Comparison of ENCODE assay signal across 10 cellular contexts in the genomic region with DNA sequence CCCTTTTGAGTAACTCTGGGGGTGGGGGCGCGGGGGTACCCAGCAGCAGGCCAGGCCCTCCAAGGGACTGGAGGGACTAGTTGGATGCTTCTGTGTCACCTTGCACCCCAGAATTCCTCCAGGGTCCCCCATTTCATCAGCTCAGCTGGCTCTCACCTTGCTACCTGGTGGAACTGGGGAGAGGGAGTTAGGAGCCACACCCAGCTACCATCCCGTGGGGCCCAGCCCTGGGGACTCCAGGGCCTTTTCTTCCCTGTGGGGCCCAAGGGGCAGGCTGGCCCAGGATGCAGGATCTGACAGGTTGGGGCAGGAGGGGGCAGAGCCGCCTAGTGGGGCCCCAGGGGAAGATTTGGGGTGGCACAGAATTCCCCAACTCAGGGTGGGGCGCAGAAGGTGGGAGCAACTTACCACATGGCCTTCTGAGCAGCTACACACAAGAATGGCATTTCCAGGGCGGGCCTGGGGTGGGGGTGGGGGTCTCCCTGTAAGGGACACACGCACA. TPM values are rescaled to one million over a fixed set of nuclear protein-coding genes. Genes with fewer than 3 reads are reported as not detected.
DNase-seq lines count a peak whose midpoint lies in the region; ATAC-seq, FAIRE-seq and TF ChIP-seq lines count a peak whose summit lies in the region.
"Had no signal": no experiment of that assay in that cellular context is flagged by ENCODE, and none has a peak within 500 bp of the region (broad histone marks: within the 10 kb centered on the region; RNA-seq: fewer than 3 reads in every experiment).

No MANE protein-coding gene starts in this region.

- H3K27me3 ChIP-seq in HepG2 (ENCODE audit: control insufficient read depth in 1 of 2, insufficient read depth in 2 of 2, low read length in 2 of 2): no peaks in the 10 kb centered on the region
- no peaks in the 10 kb centered on the region for H3K27me3 ChIP-seq in right lobe of liver

- CTCF ChIA-PET in HepG2 (lab: Yijun Ruan, JAX; ENCODE audit: low intra/inter-chr PET ratio, low total read pairs): no interaction called here

- peak overlapping the region; percentile 96 for H3K9ac ChIP-seq in HepG2 (ENCODE audit: insufficient read depth, low read depth, low read length)

- no peaks in the 10 kb centered on the region for H3K27me3 Mint-ChIP-seq in chondrocyte (ENCODE audit: low read depth)
- peaks cover 0 to 4% (median 0%) of the 10 kb centered on the region in 5 donors for H3K27me3 Mint-ChIP-seq in naive thymus-derived CD8-positive, alpha-beta T cell

- H3K4me1 Mint-ChIP-seq in chondrocyte (ENCODE audit: low read depth): peaks cover 40% of the 10 kb centered on the region
- H3K4me1 Mint-ChIP-seq in naive thymus-derived CD8-positive, alpha-beta T cell: peaks cover 27 to 83% (median 61%) of the 10 kb centered on the region in 4 donors

- TF ChIP-seq EP300 in HepG2 (IDR thresholded peaks at IDR 0.05; ENCODE audit: low read depth in 2 of 2, low read length in 2 of 2) (no peak), HepG2 (CRISPR knock-in tag; IDR thresholded peaks at IDR 0.05; ENCODE audit: borderline replicate concordance) (no peak)

- H3K27ac ChIP-seq in HepG2 (ENCODE audit: extremely low read length, insufficient read depth, low read length): no peak overlapping the region
- H3K27ac ChIP-seq in right lobe of liver: no peak overlapping the region

- H3K27ac Mint-ChIP-seq in chondrocyte (ENCODE audit: unreplicated experiment): peak overlapping the region; percentile 94
- peak overlapping the region; percentile 89 to 100 (median 98) for H3K27ac Mint-ChIP-seq in naive thymus-derived CD8-positive, alpha-beta T cell

- FAIRE-seq in HepG2 (lab: Jason Lieb, UNC): no peak

- H4K20me1 ChIP-seq in HepG2 (ENCODE audit: insufficient read depth, low read length): no peaks in the 10 kb centered on the region

- WGBS in HepG2 (ENCODE audit: low lambda C conversion rate): 39% methylated on average over 4 of the region's 7 CpGs
- whole genome bisulfite sequencing in right lobe of liver (ENCODE audit: insufficient coverage, low coverage, low lambda C conversion rate, missing lambda C conversion rate): 96% methylated on average over 3 of the region's 7 CpGs

- no peaks in the 10 kb centered on the region for H3K9me3 Mint-ChIP-seq in chondrocyte (ENCODE audit: low read depth)
- H3K9me3 Mint-ChIP-seq in naive thymus-derived CD8-positive, alpha-beta T cell: peaks cover 0 to 3% (median 0%) of the 10 kb centered on the region in 9 donors

- no peak overlapping the region for H2AFZ ChIP-seq in HepG2 (ENCODE audit: low read length)

- TF ChIP-seq POLR2A in HepG2 (IDR thresholded peaks at IDR 0.05; ENCODE audit: insufficient read depth in 1 of 2, low read depth in 2 of 2, low read length in 2 of 2) (no peak), right lobe of liver (IDR thresholded peaks at IDR 0.05) (no peak)

- TF ChIP-seq CTCF in HepG2 (CRISPR knock-in tag; IDR thresholded peaks at IDR 0.05): no peak
- TF ChIP-seq CTCF in right lobe of liver (IDR thresholded peaks at IDR 0.05): no peak
- TF ChIP-seq CTCF in chondrocyte (IDR thresholded peaks at IDR 0.05): no peak

- H3K36me3 ChIP-seq in HepG2 (replicated peaks in 1 of 2; ENCODE audit: control insufficient read depth in 1 of 2, insufficient read depth in 2 of 2, low read length in 2 of 2): no peaks in the 10 kb centered on the region
- H3K36me3 ChIP-seq in right lobe of liver: no peaks in the 10 kb centered on the region

- POLR2A ChIA-PET in HepG2 (lab: Yijun Ruan, JAX): interaction anchor here (0.8 to 0.9 kb wide), 2 partner anchors 12 to 49 kb away, joined by 3 read pairs; partner anchors contain the start of gene ZSWIM4
- POLR2A ChIA-PET in naive thymus-derived CD8-positive, alpha-beta T cell (lab: Charles Lee): interaction anchor here (0.8 to 0.9 kb wide), 2 partner anchors 57 to 71 kb away, joined by 3 read pairs; no protein-coding TSS in a partner anchor

- no peak overlapping the region; a peak in 1 of 6 replicates for H3K4me3 ChIP-seq in HepG2 (replicated peaks in 1 of 3; ENCODE audit: insufficient read depth in 1 of 3, low read depth in 2 of 3, low read length in 3 of 3)
- no peak overlapping the region for H3K4me3 ChIP-seq in right lobe of liver

- ATAC-seq in HepG2 (no peak), right lobe of liver (no peak), GM18868 (IDR thresholded peaks at IDR 0.05; ENCODE audit: unreplicated experiment) (no peak)
- ATAC-seq in naive thymus-derived CD8-positive, alpha-beta T cell: no peak

- no peaks in the 10 kb centered on the region for H3K9me3 ChIP-seq in HepG2 (ENCODE audit: low read length)
- no peaks in the 10 kb centered on the region for H3K9me3 ChIP-seq in right lobe of liver

- H3K36me3 Mint-ChIP-seq in chondrocyte (ENCODE audit: low read depth): peaks cover 17% of the 10 kb centered on the region
- peaks cover 0 to 4% (median 3%) of the 10 kb centered on the region in 3 donors for H3K36me3 Mint-ChIP-seq in naive thymus-derived CD8-positive, alpha-beta T cell

- H3K4me3 Mint-ChIP-seq in chondrocyte (ENCODE audit: unreplicated experiment): no peak overlapping the region
- peak overlapping the region; percentile 39 to 87 (median 76) for H3K4me3 Mint-ChIP-seq in naive thymus-derived CD8-positive, alpha-beta T cell

- peak overlapping the region; percentile 92; the same call in 1 of the 2 replicates for H3K4me2 ChIP-seq in HepG2 (ENCODE audit: low read depth, low read length)

- no peak for DNase-seq in HepG2 (ENCODE audit: low spot score)
- DNase-seq in right lobe of liver: no peak
- no peak for DNase-seq in chondrocyte (ENCODE audit: low spot score)
- DNase-seq in naive thymus-derived CD8-positive, alpha-beta T cell: no peak
- DNase-seq in NCI-H526 (lab: John Stamatoyannopoulos, UW): no peak
- no peak for DNase-seq in activated CD8-positive, alpha-beta memory T cell treated with anti-CD3 and anti-CD28 coated beads, Interleukin-2, amount 50 U/mL, for 4 hours
- DNase-seq in activated gamma-delta T cell treated with Interleukin-2 at 50 U/mL for 16 hours: no peak
- DNase-seq: activated CD4-positive, alpha-beta T cell treated with anti-CD3 and anti-CD28 coated beads, Interleukin-2, amount 50 U/mL, for 48 hours; GOT3 had no signal

- peaks cover 19% of the 10 kb centered on the region for H3K79me2 ChIP-seq in HepG2 (ENCODE audit: insufficient read depth, low read length)

- no TSS peak for BruUV-seq in HepG2 (replicated peaks; lab: Mats Ljungman, UMichigan)

- H3K4me1 ChIP-seq in HepG2 (ENCODE audit: insufficient read depth, low read length) (peaks cover 84% of the 10 kb centered on the region), right lobe of liver (no peaks in the 10 kb centered on the region)

- in situ Hi-C loops in HepG2 (cut with HindIII; ENCODE audit: extremely low pct_ligation_motif_present, low pct_unique_long_range_greater_than_20kb): no loop called here

- no peak for TF ChIP-seq RAD21 in HepG2 (CRISPR knock-in tag; IDR thresholded peaks at IDR 0.05)

- intact Hi-C loops in HepG2 (cut with micrococcal nuclease; ENCODE audit: unreplicated experiment): no loop called here
- intact Hi-C loops in right lobe of liver (cut with DNase I): no loop called here

RNA-seq across cellular contexts. Expression of gene NANOS3, which starts 32.8 kb away (rescaled TPM):
- not detected in 2 replicates for total RNA-seq in HepG2 (2016; rRNA removed; fragmentation: Illumina TruSeq; extraction: Trizol)
- not detected in 2 replicates for total RNA-seq in HepG2 (2016; cell fraction: cytosol; rRNA removed; fragmentation: Illumina TruSeq; extraction: Trizol; ENCODE audit: low read depth)
- not detected in 2 replicates for total RNA-seq in HepG2 (2016; cell fraction: insoluble cytoplasmic fraction; rRNA removed; fragmentation: Illumina TruSeq; extraction: Trizol)
- not detected in 2 replicates for total RNA-seq in HepG2 (2016; cell fraction: membrane; rRNA removed; fragmentation: Illumina TruSeq; extraction: Trizol)
- total RNA-seq in HepG2 (2016; cell fraction: nucleus; rRNA removed; fragmentation: Illumina TruSeq; extraction: Trizol): not detected in 2 replicates
- 0.21 TPM in 1 of 2 replicates, not detected in the other for polyA plus RNA-seq in HepG2 (2011; rRNA removed)
- polyA plus RNA-seq in HepG2 (2011; cell fraction: cytosol; rRNA removed): not detected in 2 replicates
- 1.1 and 1.8 TPM in 2 replicates for polyA plus RNA-seq in HepG2 (2011; cell fraction: nucleus; rRNA removed)
- polyA plus RNA-seq in HepG2 (2012): 1.1 TPM in 1 of 2 replicates, not detected in the other
- not detected in 2 replicates for polyA plus RNA-seq in HepG2 (2016; cell fraction: cytosol; fragmentation: Illumina TruSeq; extraction: Trizol; ENCODE audit: low read depth)
- not detected in 2 replicates for polyA plus RNA-seq in HepG2 (2016; cell fraction: insoluble cytoplasmic fraction; fragmentation: Illumina TruSeq; extraction: Trizol; ENCODE audit: low read depth)
- polyA plus RNA-seq in HepG2 (2016; cell fraction: membrane; fragmentation: Illumina TruSeq; extraction: Trizol; ENCODE audit: low read depth): not detected in 2 replicates
- not detected in 2 replicates for polyA plus RNA-seq in HepG2 (2016; cell fraction: nucleus; fragmentation: Illumina TruSeq; extraction: Trizol; ENCODE audit: insufficient read depth, low read depth)
- not detected in 2 replicates for polyA minus RNA-seq in HepG2 (2011; rRNA and poly(A)+ RNA removed; ENCODE audit: low replicate concordance)
- polyA minus RNA-seq in HepG2 (2011; cell fraction: cytosol; rRNA and poly(A)+ RNA removed): not detected in 2 replicates
- not detected in 2 replicates for polyA minus RNA-seq in HepG2 (2011; cell fraction: nucleus; rRNA and poly(A)+ RNA removed)
- not detected for total RNA-seq in right lobe of liver
- total RNA-seq in chondrocyte: 4.4 to 6.7 TPM (median 4.7 TPM) in 3 replicates
- total RNA-seq in naive thymus-derived CD8-positive, alpha-beta T cell: not detected
- polyA plus RNA-seq in naive thymus-derived CD8-positive, alpha-beta T cell: not detected

RNA-seq across cellular contexts. Expression of gene ZSWIM4, which starts 48.9 kb away (rescaled TPM):
- 0.27 and 0.33 TPM in 2 replicates for total RNA-seq in HepG2 (2016; rRNA removed; fragmentation: Illumina TruSeq; extraction: Trizol)
- 0.10 and 0.35 TPM in 2 replicates for total RNA-seq in HepG2 (2016; cell fraction: cytosol; rRNA removed; fragmentation: Illumina TruSeq; extraction: Trizol; ENCODE audit: low read depth)
- 0.22 and 0.28 TPM in 2 replicates for total RNA-seq in HepG2 (2016; cell fraction: insoluble cytoplasmic fraction; rRNA removed; fragmentation: Illumina TruSeq; extraction: Trizol)
- total RNA-seq in HepG2 (2016; cell fraction: membrane; rRNA removed; fragmentation: Illumina TruSeq; extraction: Trizol): 0.09 and 0.14 TPM in 2 replicates
- total RNA-seq in HepG2 (2016; cell fraction: nucleus; rRNA removed; fragmentation: Illumina TruSeq; extraction: Trizol): 0.28 and 0.37 TPM in 2 replicates
- polyA plus RNA-seq in HepG2 (2011; rRNA removed): 0.86 and 1.8 TPM in 2 replicates
- 0.91 and 1.2 TPM in 2 replicates for polyA plus RNA-seq in HepG2 (2011; cell fraction: cytosol; rRNA removed)
- 3.4 and 3.5 TPM in 2 replicates for polyA plus RNA-seq in HepG2 (2011; cell fraction: nucleus; rRNA removed)
- polyA plus RNA-seq in HepG2 (2012): 1.5 and 2.1 TPM in 2 replicates
- 0.02 TPM in 1 of 2 replicates, not detected in the other for polyA plus RNA-seq in HepG2 (2016; cell fraction: cytosol; fragmentation: Illumina TruSeq; extraction: Trizol; ENCODE audit: low read depth)
- polyA plus RNA-seq in HepG2 (2016; cell fraction: insoluble cytoplasmic fraction; fragmentation: Illumina TruSeq; extraction: Trizol; ENCODE audit: low read depth): 0.38 and 0.45 TPM in 2 replicates
- 0.14 and 0.20 TPM in 2 replicates for polyA plus RNA-seq in HepG2 (2016; cell fraction: membrane; fragmentation: Illumina TruSeq; extraction: Trizol; ENCODE audit: low read depth)
- polyA plus RNA-seq in HepG2 (2016; cell fraction: nucleus; fragmentation: Illumina TruSeq; extraction: Trizol; ENCODE audit: insufficient read depth, low read depth): 0.48 and 0.55 TPM in 2 replicates
- 1.7 and 5.3 TPM in 2 replicates for polyA minus RNA-seq in HepG2 (2011; rRNA and poly(A)+ RNA removed; ENCODE audit: low replicate concordance)
- polyA minus RNA-seq in HepG2 (2011; cell fraction: cytosol; rRNA and poly(A)+ RNA removed): 2.5 and 2.7 TPM in 2 replicates
- polyA minus RNA-seq in HepG2 (2011; cell fraction: nucleus; rRNA and poly(A)+ RNA removed): 2.1 and 2.4 TPM in 2 replicates
- 1 to 10 TPM in 5 of 6 experiments, under 1 TPM in 1; 0.98 to 3.7 (median 1.7) TPM for total RNA-seq in right lobe of liver
- total RNA-seq in chondrocyte: 6.8 to 10.6 TPM (median 9.5 TPM) in 3 replicates
- 1 to 10 TPM; 7.8 to 8.1 TPM for total RNA-seq in naive thymus-derived CD8-positive, alpha-beta T cell
- 1 to 10 TPM in 2 of 3 donors, under 1 TPM in 1; 0.30 to 1.5 (median 1.1) TPM for polyA plus RNA-seq in naive thymus-derived CD8-positive, alpha-beta T cell
